ENCODE assay signal across 1 cellular context in the genomic region with DNA sequence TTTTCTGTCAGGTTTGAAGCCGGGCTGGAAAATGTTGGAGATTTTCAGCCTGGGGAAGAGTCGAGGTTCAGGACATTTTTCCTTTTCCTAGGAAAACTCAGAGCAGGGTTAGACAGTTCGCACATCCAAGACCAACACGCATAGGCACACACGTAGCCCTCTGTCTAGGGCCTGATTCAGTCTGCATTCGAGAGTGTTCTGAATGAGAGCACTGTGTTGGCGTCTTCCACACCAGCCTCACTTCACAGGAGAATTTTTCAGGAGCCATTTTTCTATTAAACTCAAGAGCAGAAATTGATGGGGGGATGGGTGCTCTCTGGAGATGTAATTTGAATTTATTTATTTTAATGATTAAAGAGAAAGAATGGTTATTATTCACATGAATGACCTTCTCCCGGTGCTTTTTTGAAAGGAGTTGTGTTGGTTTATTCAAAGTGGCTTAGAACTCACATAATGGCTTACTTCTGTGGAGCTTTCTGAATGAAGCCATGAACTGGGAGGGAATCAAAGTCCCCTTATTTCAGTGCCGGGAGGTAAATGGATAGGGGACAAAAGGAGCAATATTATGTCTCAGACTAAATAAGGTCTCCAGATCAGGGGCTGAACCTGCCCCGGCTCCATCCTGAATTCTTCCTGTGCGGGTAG.
TF ChIP-seq lines count a peak whose summit lies in the region.

No MANE protein-coding gene starts in this region.

TF ChIP-seq in GM23338, 12 proteins besides CTCF, POLR2A, EP300 and RAD21 (continued from another document):
- TF ChIP-seq ZNF462 (CRISPR knock-in tag; IDR thresholded peaks at IDR 0.05) (no peak), EZH2 (IDR thresholded peaks at IDR 0.05; ENCODE audit: low read depth, unreplicated experiment) (no peak), STAT1 (IDR thresholded peaks at IDR 0.05; ENCODE audit: unreplicated experiment) (no peak), ZNF331 (CRISPR knock-in tag; IDR thresholded peaks at IDR 0.05; ENCODE audit: low read depth) (no peak), CREB1 (CRISPR knock-in tag; IDR thresholded peaks at IDR 0.05; ENCODE audit: low read depth) (no peak), JUNB (IDR thresholded peaks at IDR 0.05; ENCODE audit: unreplicated experiment) (no peak)
- TF ChIP-seq, protein P1, sequence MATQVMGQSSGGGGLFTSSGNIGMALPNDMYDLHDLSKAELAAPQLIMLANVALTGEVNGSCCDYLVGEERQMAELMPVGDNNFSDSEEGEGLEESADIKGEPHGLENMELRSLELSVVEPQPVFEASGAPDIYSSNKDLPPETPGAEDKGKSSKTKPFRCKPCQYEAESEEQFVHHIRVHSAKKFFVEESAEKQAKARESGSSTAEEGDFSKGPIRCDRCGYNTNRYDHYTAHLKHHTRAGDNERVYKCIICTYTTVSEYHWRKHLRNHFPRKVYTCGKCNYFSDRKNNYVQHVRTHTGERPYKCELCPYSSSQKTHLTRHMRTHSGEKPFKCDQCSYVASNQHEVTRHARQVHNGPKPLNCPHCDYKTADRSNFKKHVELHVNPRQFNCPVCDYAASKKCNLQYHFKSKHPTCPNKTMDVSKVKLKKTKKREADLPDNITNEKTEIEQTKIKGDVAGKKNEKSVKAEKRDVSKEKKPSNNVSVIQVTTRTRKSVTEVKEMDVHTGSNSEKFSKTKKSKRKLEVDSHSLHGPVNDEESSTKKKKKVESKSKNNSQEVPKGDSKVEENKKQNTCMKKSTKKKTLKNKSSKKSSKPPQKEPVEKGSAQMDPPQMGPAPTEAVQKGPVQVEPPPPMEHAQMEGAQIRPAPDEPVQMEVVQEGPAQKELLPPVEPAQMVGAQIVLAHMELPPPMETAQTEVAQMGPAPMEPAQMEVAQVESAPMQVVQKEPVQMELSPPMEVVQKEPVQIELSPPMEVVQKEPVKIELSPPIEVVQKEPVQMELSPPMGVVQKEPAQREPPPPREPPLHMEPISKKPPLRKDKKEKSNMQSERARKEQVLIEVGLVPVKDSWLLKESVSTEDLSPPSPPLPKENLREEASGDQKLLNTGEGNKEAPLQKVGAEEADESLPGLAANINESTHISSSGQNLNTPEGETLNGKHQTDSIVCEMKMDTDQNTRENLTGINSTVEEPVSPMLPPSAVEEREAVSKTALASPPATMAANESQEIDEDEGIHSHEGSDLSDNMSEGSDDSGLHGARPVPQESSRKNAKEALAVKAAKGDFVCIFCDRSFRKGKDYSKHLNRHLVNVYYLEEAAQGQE (IDR thresholded peaks at IDR 0.05; ENCODE audit: unreplicated experiment) = no peak
- TF ChIP-seq, protein P2, sequence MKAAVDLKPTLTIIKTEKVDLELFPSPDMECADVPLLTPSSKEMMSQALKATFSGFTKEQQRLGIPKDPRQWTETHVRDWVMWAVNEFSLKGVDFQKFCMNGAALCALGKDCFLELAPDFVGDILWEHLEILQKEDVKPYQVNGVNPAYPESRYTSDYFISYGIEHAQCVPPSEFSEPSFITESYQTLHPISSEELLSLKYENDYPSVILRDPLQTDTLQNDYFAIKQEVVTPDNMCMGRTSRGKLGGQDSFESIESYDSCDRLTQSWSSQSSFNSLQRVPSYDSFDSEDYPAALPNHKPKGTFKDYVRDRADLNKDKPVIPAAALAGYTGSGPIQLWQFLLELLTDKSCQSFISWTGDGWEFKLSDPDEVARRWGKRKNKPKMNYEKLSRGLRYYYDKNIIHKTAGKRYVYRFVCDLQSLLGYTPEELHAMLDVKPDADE (IDR thresholded peaks at IDR 0.05) = no peak
